Comparison of ENCODE assay signal across 16 cellular contexts in the genomic region with DNA sequence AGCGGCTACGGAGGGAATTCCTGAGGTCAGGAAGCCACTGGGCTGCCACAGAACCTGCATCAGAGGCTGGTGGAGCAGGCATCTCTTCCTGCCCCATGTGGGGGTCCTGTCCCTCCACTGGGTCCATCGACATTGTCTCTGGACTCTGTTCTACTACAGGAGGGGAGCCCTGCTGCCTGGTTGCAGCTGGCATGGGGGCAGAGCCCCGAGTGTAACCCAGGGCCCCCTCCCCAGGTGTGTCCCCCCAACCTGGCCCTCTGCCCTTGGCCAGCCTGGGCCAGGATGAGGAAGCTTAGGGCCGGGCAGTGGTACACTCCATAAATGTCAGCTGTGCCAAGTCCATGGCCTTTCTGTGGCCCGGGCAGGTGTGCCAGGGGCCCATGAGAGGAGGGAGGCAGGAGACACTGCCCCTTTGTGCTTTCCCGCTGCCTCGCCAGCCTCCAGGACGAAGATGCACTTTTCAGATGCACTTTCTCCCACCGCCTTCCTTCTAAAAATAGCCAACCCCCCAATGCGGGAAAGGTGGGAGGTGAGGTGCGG. TPM values are rescaled to one million over a fixed set of nuclear protein-coding genes. Genes with fewer than 3 reads are reported as not detected.
DNase-seq lines count a peak whose midpoint lies in the region; ATAC-seq and TF ChIP-seq lines count a peak whose summit lies in the region.
"Had no signal": no experiment of that assay in that cellular context is flagged by ENCODE, and none has a peak within 500 bp of the region (broad histone marks: within the 10 kb centered on the region; RNA-seq: fewer than 3 reads in every experiment).

No MANE protein-coding gene starts in this region.

- H3K4me3 ChIP-seq in KMS-11 (IDR thresholded peaks at IDR 0.05; ENCODE audit: insufficient read depth, low read depth, low read length) = no peak overlapping the region
- H3K4me3 ChIP-seq in breast epithelium = peak overlapping the region in 2 of 3 donors; percentile 54 to 75

- peaks cover 5% of the 10 kb centered on the region for H3K4me1 ChIP-seq in KMS-11 (ENCODE audit: low read depth, poor library complexity, severe bottlenecking)
- no peaks in the 10 kb centered on the region for H3K4me1 ChIP-seq in breast epithelium

- peak overlapping the region; percentile 24 for H3K4me3 Mint-ChIP-seq in Calu3 (ENCODE audit: low read depth, unreplicated experiment)
- H3K4me3 Mint-ChIP-seq in nephron = peak overlapping the region; percentile 29 to 59 (median 51)

- peak overlapping the region; percentile 15; the same call in 1 of the 2 replicates for H3K4me2 ChIP-seq in KMS-11

- no peaks in the 10 kb centered on the region for H3K79me2 ChIP-seq in KMS-11 (ENCODE audit: insufficient read depth, low read depth)

- H4K20me1 ChIP-seq in KMS-11 (ENCODE audit: insufficient read depth) = no peaks in the 10 kb centered on the region

- H3K36me3 ChIP-seq in KMS-11 (ENCODE audit: insufficient read depth) = no peaks in the 10 kb centered on the region
- H3K36me3 ChIP-seq in breast epithelium = no peaks in the 10 kb centered on the region
- H3K36me3 ChIP-seq: sigmoid colon, thyroid gland had no signal

- no peaks in the 10 kb centered on the region for H3K27me3 ChIP-seq in KMS-11 (ENCODE audit: insufficient read depth, low read depth)
- peaks cover 0 to 5% of the 10 kb centered on the region in 2 donors for H3K27me3 ChIP-seq in breast epithelium
- H3K27me3 ChIP-seq: thyroid gland had no signal

- DNase-seq in Calu3 (no peak), breast epithelium (ENCODE audit: low spot score in 2 of 2) (no peak), activated gamma-delta T cell treated with Interleukin-2 at 50 U/mL for 16 hours (no peak), NCI-H128 (lab: John Stamatoyannopoulos, UW; ENCODE audit: unreplicated experiment) (no peak), substantia nigra (lab: John Stamatoyannopoulos, UW) (no peak)
- DNase-seq: effector CD8-positive, alpha-beta T cell; foreskin melanocyte; NCI-H2171; OCI-M1; sigmoid colon; T-helper 1 cell; thyroid gland had no signal

- H3K27ac Mint-ChIP-seq in Calu3 (ENCODE audit: unreplicated experiment) (no peak overlapping the region), nephron (no peak overlapping the region)

- H3K4me1 Mint-ChIP-seq in Calu3 (ENCODE audit: low read depth, unreplicated experiment) (peaks cover 12% of the 10 kb centered on the region), nephron (no peaks in the 10 kb centered on the region)

- no peaks in the 10 kb centered on the region for H3K9me3 ChIP-seq in breast epithelium
- H3K9me3 ChIP-seq: sigmoid colon, thyroid gland had no signal

- no TSS peak for BruUV-seq in Calu3 (replicated peaks; lab: Mats Ljungman, UMichigan)

- TF ChIP-seq CTCF in Calu3 (IDR thresholded peaks at IDR 0.05; ENCODE audit: unreplicated experiment) (no peak), KMS-11 (conservative IDR thresholded peaks at IDR 0.05; ENCODE audit: low read depth, low read length) (no peak), breast epithelium (IDR thresholded peaks at IDR 0.05) (no peak), nephron (IDR thresholded peaks at IDR 0.05; ENCODE audit: unreplicated experiment in 3 of 3) (no peak)

- H3K27ac ChIP-seq in KMS-11 (no peak overlapping the region), breast epithelium (no peak overlapping the region), substantia nigra (ENCODE audit: low read depth, low read length, poor library complexity, severe bottlenecking) (no peak overlapping the region)

- no peak for TF ChIP-seq POLR2A in breast epithelium (IDR thresholded peaks at IDR 0.05)

- H3K9me3 Mint-ChIP-seq in Calu3 (ENCODE audit: low read depth, unreplicated experiment) = no peaks in the 10 kb centered on the region
- H3K9me3 Mint-ChIP-seq in nephron = no peaks in the 10 kb centered on the region

- H2AFZ ChIP-seq in KMS-11 (ENCODE audit: low read depth) = peak overlapping the region; percentile 71; the same call in 1 of the 2 replicates

- no peak for ATAC-seq in HG02798 (IDR thresholded peaks at IDR 0.05; ENCODE audit: poor library complexity, unreplicated experiment)

- CTCF ChIA-PET in Calu3 (lab: Charles Lee) = interaction anchor here (0.7 kb wide), 1 partner anchor 14 kb away, joined by 3 read pairs; no protein-coding TSS in a partner anchor

- H3K27me3 Mint-ChIP-seq in Calu3 (ENCODE audit: unreplicated experiment) (no peaks in the 10 kb centered on the region), nephron (ENCODE audit: low read depth) (peaks cover 23% of the 10 kb centered on the region)

- H3K36me3 Mint-ChIP-seq in Calu3 (ENCODE audit: insufficient read depth, unreplicated experiment) = peaks cover 9% of the 10 kb centered on the region
- no peaks in the 10 kb centered on the region for H3K36me3 Mint-ChIP-seq in nephron (ENCODE audit: low read depth)

- peak overlapping the region; percentile 58; the same call in 1 of the 2 replicates for H3K9ac ChIP-seq in KMS-11

- intact Hi-C loops in Calu3 (cut with micrococcal nuclease; ENCODE audit: unreplicated experiment) = no loop called here
- intact Hi-C loops in breast epithelium (cut with DNase I; ENCODE audit: low total_unique reads) = no loop called here

RNA-seq across cellular contexts. Expression of a gene that starts 4.0 kb away (rescaled TPM):
- total RNA-seq in Calu3 (2022) (10.9 and 13.5 TPM in 2 replicates), breast epithelium (1 to 10 TPM in 1 of 3 donors, under 1 TPM in 1, not detected in 1; 0.66 to 1.0 TPM)

RNA-seq across cellular contexts. Expression of a gene that starts 6.5 kb away (rescaled TPM):
- total RNA-seq in Calu3 (2022) = not detected in 2 replicates
- not detected for total RNA-seq in breast epithelium
- total RNA-seq: LHCN-M2, sigmoid colon, thyroid gland had no signal

RNA-seq across cellular contexts. Expression of a gene that starts 32.7 kb away (rescaled TPM):
- total RNA-seq in Calu3 (2022) (113 and 195 TPM in 2 replicates), breast epithelium (10 to 100 TPM; 43.6 to 76.5 (median 60.0) TPM)

RNA-seq across cellular contexts. Expression of a gene that starts 33.2 kb away (rescaled TPM):
- total RNA-seq in Calu3 (2022) = 98.7 and 112 TPM in 2 replicates
- 100 to 1,000 TPM in 1 of 3 donors, 10 to 100 TPM in 2; 64.0 to 110 (median 98.0) TPM for total RNA-seq in breast epithelium
